ENCODE assay signal across 22 cellular contexts in genomic region chr13:22696433-22696832, GRCh38.
"Had no signal": no experiment of that assay in that cellular context is flagged by ENCODE, and none has a peak within 500 bp of the region (broad histone marks: within the 10 kb centered on the region; RNA-seq: fewer than 3 reads in every experiment).

No MANE protein-coding gene starts in this region.

- H3K36me3 Mint-ChIP-seq: memory B cell had no signal

- H3K27me3 Mint-ChIP-seq: memory B cell; natural killer cell treated with Interleukin-12 subunit alpha and Interleukin-12 subunit beta and Interleukin-15 and Interleukin-18, amount 100 ng/mL, for 72 hours; stimulated activated naive B cell treated with anti-CD40 and anti-IgM and Interleukin-4, amounts not matched to agents 10 μg/mL and 1 μg/mL and 100 μg/mL, for 72 hours had no signal

- H3K4me1 Mint-ChIP-seq: memory B cell; naive thymus-derived CD4-positive, alpha-beta T cell; stimulated activated naive B cell treated with anti-CD40 and anti-IgM and Interleukin-4, amounts not matched to agents 10 μg/mL and 1 μg/mL and 100 μg/mL, for 72 hours had no signal

- DNase-seq: hypothalamus; islet precursor cell; kidney glomerular epithelial cell; left cardiac atrium; left ventricle myocardium superior; midbrain; mucosa of descending colon; naive thymus-derived CD4-positive, alpha-beta T cell; ovary; retina; right cardiac atrium; stimulated activated CD4-positive, alpha-beta T cell treated with anti-CD3 and anti-CD28 coated beads, Interleukin-12 subunit alpha, Interleukin-12 subunit beta, amount 100 ng/mL, for 4 hours; stimulated activated CD4-positive, alpha-beta T cell treated with anti-CD3 and anti-CD28 coated beads, Interleukin-15, amount 100 ng/mL, for 24 hours; stimulated activated CD4-positive, alpha-beta T cell treated with anti-CD3 and anti-CD28 coated beads, Interleukin-2, amount 100 ng/mL, for 24 hours; stimulated activated CD4-positive, alpha-beta T cell treated with anti-CD3 and anti-CD28 coated beads, Interleukin-4, amount 100 ng/mL, for 1 hour; stimulated activated naive B cell treated with anti-CD40 and anti-IgM and Interleukin-4, amounts not matched to agents 10 μg/mL and 1 μg/mL and 100 μg/mL, for 72 hours; stimulated activated naive CD8-positive, alpha-beta T cell treated with anti-CD3 and anti-CD28 coated beads, Interleukin-15, Interleukin-2, amounts not matched to agents 100 U/mL and 50 U/mL, for 24 hours; stomach; tibial artery; upper lobe of right lung had no signal

- H3K27ac Mint-ChIP-seq: memory B cell; naive thymus-derived CD4-positive, alpha-beta T cell; natural killer cell treated with Interleukin-12 subunit alpha and Interleukin-12 subunit beta and Interleukin-15 and Interleukin-18, amount 100 ng/mL, for 72 hours; stimulated activated naive B cell treated with anti-CD40 and anti-IgM and Interleukin-4, amounts not matched to agents 10 μg/mL and 1 μg/mL and 100 μg/mL, for 72 hours had no signal

- H3K4me3 Mint-ChIP-seq: memory B cell; naive thymus-derived CD4-positive, alpha-beta T cell; natural killer cell treated with Interleukin-12 subunit alpha and Interleukin-12 subunit beta and Interleukin-15 and Interleukin-18, amount 100 ng/mL, for 72 hours; stimulated activated naive B cell treated with anti-CD40 and anti-IgM and Interleukin-4, amounts not matched to agents 10 μg/mL and 1 μg/mL and 100 μg/mL, for 72 hours had no signal
